In the genomic region with DNA sequence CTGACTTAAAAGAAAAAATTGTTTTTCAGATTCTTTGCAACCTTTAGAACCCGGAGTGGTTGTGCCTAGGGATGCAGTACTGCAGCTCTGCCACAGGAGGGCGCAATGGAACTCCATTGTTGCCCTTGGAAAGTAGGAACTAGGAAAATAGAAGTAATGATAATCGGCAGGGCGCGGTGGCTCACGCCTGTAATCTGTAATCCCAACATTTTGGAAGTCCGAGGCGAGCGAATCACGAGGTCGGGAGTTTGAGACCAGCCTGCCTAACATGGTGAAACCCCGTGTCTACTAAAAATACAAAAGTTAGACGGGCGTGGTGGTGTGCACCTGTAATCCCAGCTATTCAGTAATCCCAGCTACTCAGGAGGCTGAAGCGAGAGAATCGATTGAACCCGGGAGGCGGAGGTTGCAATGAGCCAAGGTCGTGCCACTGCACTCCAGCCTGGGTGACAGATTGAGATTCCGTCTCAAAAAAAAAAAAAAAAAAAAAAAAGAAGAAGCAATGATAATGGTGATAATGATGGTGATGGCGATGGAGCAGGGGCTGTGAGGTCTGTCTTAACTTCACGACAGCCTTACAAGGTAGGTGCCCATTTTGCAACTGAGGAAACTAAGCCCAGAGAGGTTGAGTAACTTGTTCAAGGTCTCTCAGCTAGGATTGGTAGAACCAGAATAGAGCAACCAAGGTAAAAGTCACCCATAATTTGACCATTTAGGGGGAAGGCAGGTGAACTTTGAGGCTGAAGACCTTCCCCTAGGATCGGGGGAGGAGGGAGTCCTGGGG, we compare ENCODE assay signal across 9 cellular contexts. TPM values are rescaled to one million over a fixed set of nuclear protein-coding genes. Genes with fewer than 3 reads are reported as not detected.
DNase-seq lines count a peak whose midpoint lies in the region; ATAC-seq and TF ChIP-seq lines count a peak whose summit lies in the region.
"Had no signal": no experiment of that assay in that cellular context is flagged by ENCODE, and none has a peak within 500 bp of the region (broad histone marks: within the 10 kb centered on the region; RNA-seq: fewer than 3 reads in every experiment).

No MANE protein-coding gene starts in this region.

- H3K4me2 ChIP-seq in DND-41 (ENCODE audit: insufficient read depth, low read length) = no peak overlapping the region

- 31 to 33% methylated on average over 23 of the region's 23 CpGs for WGBS in lower leg skin, 2 donors

- peak; percentile 63 for DNase-seq in DND-41
- DNase-seq in cerebellar cortex (ENCODE audit: low spot score) = peak; percentile 55
- peak; percentile 62 to 93 for DNase-seq in lower leg skin (ENCODE audit: low spot score in 2 of 2)
- peak; percentile 25 to 67 (median 50) for DNase-seq in stimulated activated naive CD4-positive, alpha-beta T cell (lab: John Stamatoyannopoulos, UW)
- no peak for DNase-seq in kidney glomerular epithelial cell (lab: John Stamatoyannopoulos, UW)

- H3K9ac ChIP-seq in DND-41 (ENCODE audit: low read depth, low read length) = no peak overlapping the region

- H3K4me1 ChIP-seq in DND-41 (ENCODE audit: insufficient read depth, low read length) = no peaks in the 10 kb centered on the region

- intact Hi-C loops in lower leg skin (cut with DNase I; ENCODE audit: low total_unique reads) = no loop called here

- TF ChIP-seq CTCF in DND-41 (IDR thresholded peaks at IDR 0.05; ENCODE audit: borderline replicate concordance, extremely low read depth, low read length, poor library complexity, severe bottlenecking) (peak; percentile 92), LNCAP (IDR thresholded peaks at IDR 0.05) (peak; percentile 96), WI38 (IDR thresholded peaks at IDR 0.05; ENCODE audit: low read depth, low read length) (peak; percentile 98), lower leg skin (IDR thresholded peaks at IDR 0.05) (peak in 1 of 3 donors; percentile 66)

- H2AFZ ChIP-seq in DND-41 (ENCODE audit: low read depth, low read length) = no peak overlapping the region

- no peak overlapping the region for H3K27ac ChIP-seq in DND-41 (ENCODE audit: low read length)

- no peaks in the 10 kb centered on the region for H3K79me2 ChIP-seq in DND-41 (ENCODE audit: insufficient read depth, low read length)

- no peaks in the 10 kb centered on the region for H3K36me3 ChIP-seq in DND-41 (ENCODE audit: insufficient read depth, low read length)

- H3K9me3 ChIP-seq in DND-41 (ENCODE audit: insufficient read depth, low read length, severe bottlenecking) = no peaks in the 10 kb centered on the region

- no peaks in the 10 kb centered on the region for H3K27me3 ChIP-seq in DND-41 (ENCODE audit: insufficient read depth, low read length, poor library complexity)

- no peaks in the 10 kb centered on the region for H4K20me1 ChIP-seq in DND-41 (ENCODE audit: insufficient read depth, low read length)

- TF ChIP-seq POLR2A in lower leg skin (IDR thresholded peaks at IDR 0.05) = no peak

- H3K4me3 ChIP-seq in DND-41 (ENCODE audit: low read depth in 1 of 2, low read length in 2 of 2) (no peak overlapping the region), WI38 (ENCODE audit: low read depth, low read length) (no peak overlapping the region), lower leg skin (ENCODE audit: low read depth, poor library complexity, severe bottlenecking) (no peak overlapping the region)
- H3K4me3 ChIP-seq: skin epidermis had no signal

- ATAC-seq in DND-41 (ENCODE audit: insufficient read depth, low read depth) (no peak), HG03520 (IDR thresholded peaks at IDR 0.05; ENCODE audit: unreplicated experiment) (no peak)

RNA-seq across cellular contexts. Expression of gene ADAMTS10, which starts 5.5 kb away (rescaled TPM):
- 10 to 100 TPM in 2 of 4 donors, 1 to 10 TPM in 2; 6.1 to 21.3 (median 14.1) TPM for total RNA-seq in lower leg skin

RNA-seq across cellular contexts. Expression of gene NFILZ, which starts 14.4 kb away (rescaled TPM):
- not detected for total RNA-seq in lower leg skin

RNA-seq across cellular contexts. Expression of gene MYO1F, which starts 38.8 kb away (rescaled TPM):
- 1 to 10 TPM; 2.2 to 6.3 (median 3.2) TPM for total RNA-seq in lower leg skin
